ENCODE assay signal across 11 cellular contexts in the genomic region with DNA sequence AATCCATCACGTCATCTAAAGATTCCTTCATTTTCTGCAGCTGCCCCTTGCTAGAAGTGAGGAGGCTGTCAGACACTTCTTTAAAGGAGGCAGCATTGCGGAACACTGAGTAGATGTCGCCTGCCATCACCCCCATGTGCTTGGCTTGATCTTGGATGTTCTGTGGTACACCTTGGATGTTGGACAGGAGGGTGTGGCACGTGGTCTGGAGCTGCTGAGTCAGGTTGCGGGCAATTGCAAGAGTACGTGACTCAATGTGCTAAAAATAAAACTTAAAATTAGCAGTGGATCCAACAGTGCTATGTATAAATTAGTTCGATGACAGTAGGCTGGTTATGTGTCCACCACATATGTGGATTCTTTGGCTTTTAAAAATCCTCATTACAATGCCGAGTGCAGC. TPM values are rescaled to one million over a fixed set of nuclear protein-coding genes. Genes with fewer than 3 reads are reported as not detected.
DNase-seq lines count a peak whose midpoint lies in the region; ATAC-seq and TF ChIP-seq lines count a peak whose summit lies in the region.
"Had no signal": no experiment of that assay in that cellular context is flagged by ENCODE, and none has a peak within 500 bp of the region (broad histone marks: within the 10 kb centered on the region; RNA-seq: fewer than 3 reads in every experiment).

No MANE protein-coding gene starts in this region.

- H3K4me2 ChIP-seq in GM23338: 0 out of 2 replicates have a peak overlapping the region, but pooled peaks have one; percentile 8

- H4K20me1 ChIP-seq in GM23338 (replicated peaks; ENCODE audit: insufficient read depth): 0 out of 2 replicates have a peak, but pooled peaks cover 2% of the 10 kb centered on the region

- H3K27me3 Mint-ChIP-seq in GM23338 (ENCODE audit: insufficient read depth, low read depth, poor library complexity): peaks cover 4% of the 10 kb centered on the region
- H3K27me3 Mint-ChIP-seq: activated CD4-positive, alpha-beta memory T cell treated with anti-CD3 and anti-CD28 coated beads, Interleukin-2, amount 10 ng/mL, durations not matched to agents 7 days and 5 days; activated naive CD4-positive, alpha-beta T cell treated with anti-CD3 and anti-CD28 coated beads, Interleukin-2, amount 10 ng/mL, durations not matched to agents 7 days and 5 days had no signal

- H3K4me3 Mint-ChIP-seq in GM23338: no peak overlapping the region
- H3K4me3 Mint-ChIP-seq: activated CD4-positive, alpha-beta memory T cell treated with anti-CD3 and anti-CD28 coated beads, Interleukin-2, amount 10 ng/mL, durations not matched to agents 7 days and 5 days; activated naive CD4-positive, alpha-beta T cell treated with anti-CD3 and anti-CD28 coated beads, Interleukin-2, amount 10 ng/mL, durations not matched to agents 7 days and 5 days had no signal

- DNase-seq in GM23338 (ENCODE audit: low spot score) (no peak), RPMI7951 (ENCODE audit: low read depth) (peak; percentile 72), fibroblast of the conjunctiva (ENCODE audit: low read depth) (peak; percentile 35), renal cortical epithelial cell (ENCODE audit: low read depth) (peak; percentile 70), iPS-NIHi11 (ENCODE audit: low spot score) (no peak), islet precursor cell (no peak)
- DNase-seq: activated CD4-positive, alpha-beta memory T cell treated with anti-CD3 and anti-CD28 coated beads, Interleukin-2, amount 10 ng/mL, durations not matched to agents 7 days and 5 days; activated naive CD4-positive, alpha-beta T cell treated with anti-CD3 and anti-CD28 coated beads, Interleukin-2, amount 10 ng/mL, durations not matched to agents 7 days and 5 days; NCI-H748 treated with DMSO at 0.1 percent for 48 hours had no signal

- H3K27ac ChIP-seq in GM23338 (ENCODE audit: low read depth): no peak overlapping the region

- peaks cover 67% of the 10 kb centered on the region for H3K36me3 Mint-ChIP-seq in GM23338 (ENCODE audit: low read depth)

- peaks cover 11% of the 10 kb centered on the region for H3K4me1 Mint-ChIP-seq in GM23338

- no peak for ATAC-seq in GM23338
- no peak for ATAC-seq in GM21447 (IDR thresholded peaks at IDR 0.05; ENCODE audit: unreplicated experiment)

- no peak overlapping the region for H2AFZ ChIP-seq in GM23338

- peaks cover 2% of the 10 kb centered on the region; the same call in 1 of the 2 replicates for H3F3A ChIP-seq in GM23338 (replicated peaks; ENCODE audit: low read depth)

- H3K27me3 ChIP-seq in GM23338 (ENCODE audit: insufficient read depth): no peaks in the 10 kb centered on the region

- peaks cover 22% of the 10 kb centered on the region for H3K36me3 ChIP-seq in GM23338 (ENCODE audit: insufficient read depth)

- H3K9me3 Mint-ChIP-seq in GM23338: no peaks in the 10 kb centered on the region
- H3K9me3 Mint-ChIP-seq: activated CD4-positive, alpha-beta memory T cell treated with anti-CD3 and anti-CD28 coated beads, Interleukin-2, amount 10 ng/mL, durations not matched to agents 7 days and 5 days; activated naive CD4-positive, alpha-beta T cell treated with anti-CD3 and anti-CD28 coated beads, Interleukin-2, amount 10 ng/mL, durations not matched to agents 7 days and 5 days had no signal

- H3K9me2 ChIP-seq in GM23338 (ENCODE audit: insufficient read depth): no peaks in the 10 kb centered on the region

- peaks cover 14% of the 10 kb centered on the region; the same call in 1 of the 2 replicates for H3K4me1 ChIP-seq in GM23338 (ENCODE audit: insufficient read depth)

- no peak for TF ChIP-seq CTCF in GM23338 (conservative IDR thresholded peaks at IDR 0.05; ENCODE audit: low read depth in 2 of 2)

- no peaks in the 10 kb centered on the region for H3K79me2 ChIP-seq in GM23338 (replicated peaks; ENCODE audit: insufficient read depth)

- no peak overlapping the region for H3K4me3 ChIP-seq in GM23338
- H3K4me3 ChIP-seq: skin epidermis had no signal

- H3K27ac Mint-ChIP-seq in GM23338: no peak overlapping the region
- H3K27ac Mint-ChIP-seq: activated naive CD4-positive, alpha-beta T cell treated with anti-CD3 and anti-CD28 coated beads, Interleukin-2, amount 10 ng/mL, durations not matched to agents 7 days and 5 days had no signal

TF ChIP-seq in GM23338, 12 proteins besides CTCF, POLR2A, EP300 and RAD21 (continues in another document):
- TF ChIP-seq, protein P1, sequence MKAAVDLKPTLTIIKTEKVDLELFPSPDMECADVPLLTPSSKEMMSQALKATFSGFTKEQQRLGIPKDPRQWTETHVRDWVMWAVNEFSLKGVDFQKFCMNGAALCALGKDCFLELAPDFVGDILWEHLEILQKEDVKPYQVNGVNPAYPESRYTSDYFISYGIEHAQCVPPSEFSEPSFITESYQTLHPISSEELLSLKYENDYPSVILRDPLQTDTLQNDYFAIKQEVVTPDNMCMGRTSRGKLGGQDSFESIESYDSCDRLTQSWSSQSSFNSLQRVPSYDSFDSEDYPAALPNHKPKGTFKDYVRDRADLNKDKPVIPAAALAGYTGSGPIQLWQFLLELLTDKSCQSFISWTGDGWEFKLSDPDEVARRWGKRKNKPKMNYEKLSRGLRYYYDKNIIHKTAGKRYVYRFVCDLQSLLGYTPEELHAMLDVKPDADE (IDR thresholded peaks at IDR 0.05): no peak
- TF ChIP-seq EZH2 (IDR thresholded peaks at IDR 0.05; ENCODE audit: low read depth, unreplicated experiment) (no peak), POLR2AphosphoS5 (IDR thresholded peaks at IDR 0.05; ENCODE audit: low read depth) (no peak), JUNB (IDR thresholded peaks at IDR 0.05; ENCODE audit: unreplicated experiment) (no peak), ZNF331 (CRISPR knock-in tag; IDR thresholded peaks at IDR 0.05; ENCODE audit: low read depth) (no peak), EZH2phosphoT487 (IDR thresholded peaks at IDR 0.05; ENCODE audit: unreplicated experiment) (no peak)
- TF ChIP-seq, protein P2, sequence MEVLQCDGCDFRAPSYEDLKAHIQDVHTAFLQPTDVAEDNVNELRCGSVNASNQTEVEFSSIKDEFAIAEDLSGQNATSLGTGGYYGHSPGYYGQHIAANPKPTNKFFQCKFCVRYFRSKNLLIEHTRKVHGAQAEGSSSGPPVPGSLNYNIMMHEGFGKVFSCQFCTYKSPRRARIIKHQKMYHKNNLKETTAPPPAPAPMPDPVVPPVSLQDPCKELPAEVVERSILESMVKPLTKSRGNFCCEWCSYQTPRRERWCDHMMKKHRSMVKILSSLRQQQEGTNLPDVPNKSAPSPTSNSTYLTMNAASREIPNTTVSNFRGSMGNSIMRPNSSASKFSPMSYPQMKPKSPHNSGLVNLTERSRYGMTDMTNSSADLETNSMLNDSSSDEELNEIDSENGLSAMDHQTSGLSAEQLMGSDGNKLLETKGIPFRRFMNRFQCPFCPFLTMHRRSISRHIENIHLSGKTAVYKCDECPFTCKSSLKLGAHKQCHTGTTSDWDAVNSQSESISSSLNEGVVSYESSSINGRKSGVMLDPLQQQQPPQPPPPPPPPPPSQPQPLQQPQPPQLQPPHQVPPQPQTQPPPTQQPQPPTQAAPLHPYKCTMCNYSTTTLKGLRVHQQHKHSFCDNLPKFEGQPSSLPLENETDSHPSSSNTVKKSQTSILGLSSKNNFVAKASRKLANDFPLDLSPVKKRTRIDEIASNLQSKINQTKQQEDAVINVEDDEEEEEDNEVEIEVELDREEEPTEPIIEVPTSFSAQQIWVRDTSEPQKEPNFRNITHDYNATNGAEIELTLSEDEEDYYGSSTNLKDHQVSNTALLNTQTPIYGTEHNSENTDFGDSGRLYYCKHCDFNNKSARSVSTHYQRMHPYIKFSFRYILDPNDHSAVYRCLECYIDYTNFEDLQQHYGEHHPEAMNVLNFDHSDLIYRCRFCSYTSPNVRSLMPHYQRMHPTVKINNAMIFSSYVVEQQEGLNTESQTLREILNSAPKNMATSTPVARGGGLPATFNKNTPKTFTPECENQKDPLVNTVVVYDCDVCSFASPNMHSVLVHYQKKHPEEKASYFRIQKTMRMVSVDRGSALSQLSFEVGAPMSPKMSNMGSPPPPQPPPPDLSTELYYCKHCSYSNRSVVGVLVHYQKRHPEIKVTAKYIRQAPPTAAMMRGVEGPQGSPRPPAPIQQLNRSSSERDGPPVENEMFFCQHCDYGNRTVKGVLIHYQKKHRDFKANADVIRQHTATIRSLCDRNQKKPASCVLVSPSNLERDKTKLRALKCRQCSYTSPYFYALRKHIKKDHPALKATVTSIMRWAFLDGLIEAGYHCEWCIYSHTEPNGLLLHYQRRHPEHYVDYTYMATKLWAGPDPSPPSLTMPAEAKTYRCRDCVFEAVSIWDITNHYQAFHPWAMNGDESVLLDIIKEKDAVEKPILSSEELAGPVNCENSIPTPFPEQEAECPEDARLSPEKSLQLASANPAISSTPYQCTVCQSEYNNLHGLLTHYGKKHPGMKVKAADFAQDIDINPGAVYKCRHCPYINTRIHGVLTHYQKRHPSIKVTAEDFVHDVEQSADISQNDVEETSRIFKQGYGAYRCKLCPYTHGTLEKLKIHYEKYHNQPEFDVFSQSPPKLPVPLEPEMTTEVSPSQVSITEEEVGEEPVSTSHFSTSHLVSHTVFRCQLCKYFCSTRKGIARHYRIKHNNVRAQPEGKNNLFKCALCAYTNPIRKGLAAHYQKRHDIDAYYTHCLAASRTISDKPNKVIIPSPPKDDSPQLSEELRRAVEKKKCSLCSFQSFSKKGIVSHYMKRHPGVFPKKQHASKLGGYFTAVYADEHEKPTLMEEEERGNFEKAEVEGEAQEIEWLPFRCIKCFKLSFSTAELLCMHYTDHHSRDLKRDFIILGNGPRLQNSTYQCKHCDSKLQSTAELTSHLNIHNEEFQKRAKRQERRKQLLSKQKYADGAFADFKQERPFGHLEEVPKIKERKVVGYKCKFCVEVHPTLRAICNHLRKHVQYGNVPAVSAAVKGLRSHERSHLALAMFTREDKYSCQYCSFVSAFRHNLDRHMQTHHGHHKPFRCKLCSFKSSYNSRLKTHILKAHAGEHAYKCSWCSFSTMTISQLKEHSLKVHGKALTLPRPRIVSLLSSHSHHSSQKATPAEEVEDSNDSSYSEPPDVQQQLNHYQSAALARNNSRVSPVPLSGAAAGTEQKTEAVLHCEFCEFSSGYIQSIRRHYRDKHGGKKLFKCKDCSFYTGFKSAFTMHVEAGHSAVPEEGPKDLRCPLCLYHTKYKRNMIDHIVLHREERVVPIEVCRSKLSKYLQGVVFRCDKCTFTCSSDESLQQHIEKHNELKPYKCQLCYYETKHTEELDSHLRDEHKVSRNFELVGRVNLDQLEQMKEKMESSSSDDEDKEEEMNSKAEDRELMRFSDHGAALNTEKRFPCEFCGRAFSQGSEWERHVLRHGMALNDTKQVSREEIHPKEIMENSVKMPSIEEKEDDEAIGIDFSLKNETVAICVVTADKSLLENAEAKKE (CRISPR knock-in tag; IDR thresholded peaks at IDR 0.05): no peak

RNA-seq across cellular contexts. Expression of a gene that starts 10.9 kb away (rescaled TPM):
- 15.3 and 17.2 TPM in 2 replicates for total RNA-seq in GM23338 (2014; rRNA removed; shearing (Covaris generic))
- 14.6 and 15.1 TPM in 2 replicates for polyA plus RNA-seq in GM23338 (2016; fragmentation: Nextera tagmentation; extraction: Ambion mirVana)
- 96.3 and 116 TPM in 2 replicates for total RNA-seq in RPMI7951 (2014; rRNA removed; shearing (Covaris generic))
- total RNA-seq in renal cortical epithelial cell: 57.3 and 148 TPM in 2 replicates

RNA-seq across cellular contexts. Expression of a gene that starts 13.7 kb away (rescaled TPM):
- 41.8 and 48.7 TPM in 2 replicates for total RNA-seq in GM23338 (2014; rRNA removed; shearing (Covaris generic))
- polyA plus RNA-seq in GM23338 (2016; fragmentation: Nextera tagmentation; extraction: Ambion mirVana): 29.7 and 32.7 TPM in 2 replicates
- total RNA-seq in RPMI7951 (2014; rRNA removed; shearing (Covaris generic)): 25.1 and 31.7 TPM in 2 replicates
- 19.6 and 29.0 TPM in 2 replicates for total RNA-seq in renal cortical epithelial cell

Comparison
In these comparisons a context has a peak if more than half of its experiments do, and no peak if none do; other contexts are left out.
1. DNase-seq: peak in RPMI7951 (single experiment), fibroblast of the conjunctiva (single experiment) and renal cortical epithelial cell (single experiment); none in GM23338 (single experiment), iPS-NIHi11 (single experiment) and islet precursor cell (single experiment).